In genomic region chr5:1155191-1156032, GRCh38 we compare ENCODE assay signal across 12 cellular contexts.
A peak's percentile ranks its signal among the peaks of the same experiment; 100 is the strongest.
DNase-seq lines count a peak whose midpoint lies in the region; ATAC-seq lines count a peak whose summit lies in the region.
"Had no signal": no experiment of that assay in that cellular context is flagged by ENCODE, and none has a peak within 500 bp of the region (broad histone marks: within the 10 kb centered on the region; RNA-seq: fewer than 3 reads in every experiment).

No MANE protein-coding gene starts in this region.

- peaks cover 3% of the 10 kb centered on the region; the same call in 1 of the 2 replicates for H3K9me3 ChIP-seq in NT2/D1 (ENCODE audit: insufficient read depth, low read length)
- H3K9me3 ChIP-seq in iPS-15b (ENCODE audit: control insufficient read depth, insufficient read depth, low read length): no peaks in the 10 kb centered on the region
- H3K9me3 ChIP-seq: upper lobe of right lung had no signal

- peak overlapping the region; percentile 5 for H3K4me3 Mint-ChIP-seq in stimulated activated effector memory CD8-positive, alpha-beta T cell treated with anti-CD3 and anti-CD28 coated beads, Interleukin-12 subunit alpha, Interleukin-12 subunit beta, amount 100 ng/mL, for 72 hours
- H3K4me3 Mint-ChIP-seq: activated T-helper 1 cell treated with anti-CD3 and anti-CD28 coated beads, Interleukin-12 subunit alpha, Interleukin-12 subunit beta, Interleukin-2, Interleukin-4 antibody, amounts not matched to agents 30 ng/mL and 10 ng/mL and 1 ng/mL, durations not matched to agents 14 hours and 24 hours and 36 hours had no signal

- peak; percentile 78 for DNase-seq in NCI-H748 (lab: John Stamatoyannopoulos, UW; ENCODE audit: unreplicated experiment)
- no peak for DNase-seq in NCI-H748 treated with DMSO at 0.1 percent for 48 hours (lab: John Stamatoyannopoulos, UW)
- no peak for DNase-seq in NT2/D1 (ENCODE audit: low read depth, low spot score)
- no peak for DNase-seq in stimulated activated effector memory CD8-positive, alpha-beta T cell treated with anti-CD3 and anti-CD28 coated beads, Interleukin-12 subunit alpha, Interleukin-12 subunit beta, amount 100 ng/mL, for 72 hours (ENCODE audit: low spot score in 2 of 2)
- no peak for DNase-seq in ACHN
- no peak for DNase-seq in NCI-H2107 (lab: John Stamatoyannopoulos, UW)
- DNase-seq: NCI-H524 treated with DMSO at 0.1 percent for 48 hours, upper lobe of right lung had no signal

- H3K4me1 ChIP-seq in NT2/D1 (ENCODE audit: insufficient read depth, insufficient read length): peaks cover 5% of the 10 kb centered on the region
- no peaks in the 10 kb centered on the region for H3K4me1 ChIP-seq in iPS-15b (ENCODE audit: control insufficient read depth, insufficient read depth, low read length)
- H3K4me1 ChIP-seq: upper lobe of right lung had no signal

- H3K27me3 ChIP-seq in NT2/D1 (ENCODE audit: insufficient read depth, insufficient read length) (peaks cover 40% of the 10 kb centered on the region), iPS-15b (ENCODE audit: control insufficient read depth, insufficient read depth, low read length) (peaks cover 28% of the 10 kb centered on the region)

- no peaks in the 10 kb centered on the region for H3K36me3 Mint-ChIP-seq in stimulated activated effector memory CD8-positive, alpha-beta T cell treated with anti-CD3 and anti-CD28 coated beads, Interleukin-12 subunit alpha, Interleukin-12 subunit beta, amount 100 ng/mL, for 72 hours

- H3K4me1 Mint-ChIP-seq in stimulated activated effector memory CD8-positive, alpha-beta T cell treated with anti-CD3 and anti-CD28 coated beads, Interleukin-12 subunit alpha, Interleukin-12 subunit beta, amount 100 ng/mL, for 72 hours: peaks cover 22% of the 10 kb centered on the region

- no peak for ATAC-seq in stimulated activated effector memory CD8-positive, alpha-beta T cell treated with anti-CD3 and anti-CD28 coated beads, Interleukin-12 subunit alpha, Interleukin-12 subunit beta, amount 100 ng/mL, for 72 hours
- no peak for ATAC-seq in HG03520 (IDR thresholded peaks at IDR 0.05; ENCODE audit: unreplicated experiment)
- ATAC-seq: activated CD4-positive, CD25-positive, alpha-beta regulatory T cell treated with anti-CD3 and anti-CD28 coated beads, Interleukin-2, amount 50 U/mL, for 24 hours; upper lobe of right lung had no signal

- in situ Hi-C loops in ACHN (cut with HindIII; ENCODE audit: low pct_ligation_motif_present, low pct_unique_long_range_greater_than_20kb, low sequenced_read_pairs): no loop called here

- H3K4me3 ChIP-seq in NT2/D1 (ENCODE audit: insufficient read length, low read depth) (peak overlapping the region; percentile 21), iPS-15b (ENCODE audit: low read depth, low read length) (peak overlapping the region; percentile 39)
- H3K4me3 ChIP-seq: upper lobe of right lung had no signal

- H3K9me3 Mint-ChIP-seq in stimulated activated effector memory CD8-positive, alpha-beta T cell treated with anti-CD3 and anti-CD28 coated beads, Interleukin-12 subunit alpha, Interleukin-12 subunit beta, amount 100 ng/mL, for 72 hours: no peaks in the 10 kb centered on the region
- H3K9me3 Mint-ChIP-seq: activated T-helper 1 cell treated with anti-CD3 and anti-CD28 coated beads, Interleukin-12 subunit alpha, Interleukin-12 subunit beta, Interleukin-2, Interleukin-4 antibody, amounts not matched to agents 30 ng/mL and 10 ng/mL and 1 ng/mL, durations not matched to agents 14 hours and 24 hours and 36 hours had no signal

- H3K27ac Mint-ChIP-seq in stimulated activated effector memory CD8-positive, alpha-beta T cell treated with anti-CD3 and anti-CD28 coated beads, Interleukin-12 subunit alpha, Interleukin-12 subunit beta, amount 100 ng/mL, for 72 hours: no peak overlapping the region
- H3K27ac Mint-ChIP-seq: activated T-helper 1 cell treated with anti-CD3 and anti-CD28 coated beads, Interleukin-12 subunit alpha, Interleukin-12 subunit beta, Interleukin-2, Interleukin-4 antibody, amounts not matched to agents 30 ng/mL and 10 ng/mL and 1 ng/mL, durations not matched to agents 14 hours and 24 hours and 36 hours had no signal

- no peaks in the 10 kb centered on the region for H3K36me3 ChIP-seq in NT2/D1 (ENCODE audit: insufficient read depth, insufficient read length, low read length)
- no peaks in the 10 kb centered on the region for H3K36me3 ChIP-seq in iPS-15b (ENCODE audit: control insufficient read depth, insufficient read depth, low read length)
- H3K36me3 ChIP-seq: upper lobe of right lung had no signal

- H3K9ac ChIP-seq in NT2/D1 (ENCODE audit: insufficient read length, low read depth) (peak overlapping the region; percentile 50), iPS-15b (ENCODE audit: low read depth, low read length) (no peak overlapping the region)
